7 cellular contexts compared by ENCODE assay signal in genomic region chr10:62437696-62438095, GRCh38.
DNase-seq lines count a peak whose midpoint lies in the region; ATAC-seq and TF ChIP-seq lines count a peak whose summit lies in the region.

No MANE protein-coding gene starts in this region.

- no peaks in the 10 kb centered on the region for H3K27me3 ChIP-seq in adipocyte (replicated peaks; ENCODE audit: control insufficient read depth, insufficient read depth, low read length)
- no peaks in the 10 kb centered on the region for H3K27me3 ChIP-seq in right cardiac atrium (ENCODE audit: control insufficient read depth, insufficient read depth)
- H3K27me3 ChIP-seq in sigmoid colon = no peaks in the 10 kb centered on the region

- peak in 1 of 4 donors; percentile 11 for TF ChIP-seq EP300 in sigmoid colon (IDR thresholded peaks at IDR 0.05)

- H3K4me1 ChIP-seq in adipocyte (ENCODE audit: control insufficient read depth, insufficient read depth, low read length) (peaks cover 11% of the 10 kb centered on the region), right cardiac atrium (ENCODE audit: control insufficient read depth, insufficient read depth, low read length) (no peaks in the 10 kb centered on the region), sigmoid colon (peaks cover 0 to 31% (median 21%) of the 10 kb centered on the region in 4 donors)

- H3K4me3 ChIP-seq in adipocyte (ENCODE audit: low read length) = no peak overlapping the region
- H3K4me3 ChIP-seq in right cardiac atrium (ENCODE audit: low read length) = no peak overlapping the region
- no peak overlapping the region for H3K4me3 ChIP-seq in sigmoid colon

- peak; percentile 43 to 85 (median 66) for TF ChIP-seq CTCF in sigmoid colon (IDR thresholded peaks at IDR 0.05)

- DNase-seq in ELR (ENCODE audit: low read depth) (peak; percentile 81), NCI-H2107 (lab: John Stamatoyannopoulos, UW) (peak; percentile 1), adipocyte (ENCODE audit: low read depth) (peak; percentile 90), right cardiac atrium (no peak), sigmoid colon (no peak)

- peak; percentile 52 for ATAC-seq in GM21717 (IDR thresholded peaks at IDR 0.05; ENCODE audit: unreplicated experiment)
- peak; percentile 54 to 63 for ATAC-seq in right cardiac atrium
- ATAC-seq in GM21526 (IDR thresholded peaks at IDR 0.05; ENCODE audit: low FRiP score, unreplicated experiment) = no peak

- H3K9ac ChIP-seq in adipocyte (ENCODE audit: low read length) = no peak overlapping the region

- TF ChIP-seq POLR2A in sigmoid colon (IDR thresholded peaks at IDR 0.05) = no peak

- H3K27ac ChIP-seq in right cardiac atrium (ENCODE audit: low read length) (no peak overlapping the region), sigmoid colon (peak overlapping the region in 1 of 4 donors; percentile 42)

- H3K36me3 ChIP-seq in adipocyte (ENCODE audit: control insufficient read depth, insufficient read depth, low read length, severe bottlenecking) = no peaks in the 10 kb centered on the region
- no peaks in the 10 kb centered on the region for H3K36me3 ChIP-seq in sigmoid colon

- WGBS in right cardiac atrium = 7% methylated on average over 3 of the region's 3 CpGs
- WGBS in sigmoid colon, 2 donors = 4 to 12% methylated on average over 3 of the region's 3 CpGs

- intact Hi-C loops in right cardiac atrium (cut with DNase I) = loop anchor here in 1 of 4 donors (10.0 kb wide), 1 partner anchor 717 kb away; no protein-coding TSS in a partner anchor
- intact Hi-C loops in sigmoid colon (cut with DNase I) = loop anchor here (2.0 to 5.0 kb wide), 4 partner anchors 365 to 720 kb away; partner anchors contain the start of gene ADO

- H3K9me3 ChIP-seq in adipocyte (ENCODE audit: control insufficient read depth, low read length) (no peaks in the 10 kb centered on the region), right cardiac atrium (ENCODE audit: control insufficient read depth, low read length) (no peaks in the 10 kb centered on the region), sigmoid colon (no peaks in the 10 kb centered on the region)

Comparison
In these comparisons a context has a peak if more than half of its experiments do, and no peak if none do; other contexts are left out.
1. DNase-seq: peak in ELR (single experiment), NCI-H2107 (single experiment) and adipocyte (single experiment); none in right cardiac atrium (0 of 3) and sigmoid colon (single experiment).